In the genomic region with DNA sequence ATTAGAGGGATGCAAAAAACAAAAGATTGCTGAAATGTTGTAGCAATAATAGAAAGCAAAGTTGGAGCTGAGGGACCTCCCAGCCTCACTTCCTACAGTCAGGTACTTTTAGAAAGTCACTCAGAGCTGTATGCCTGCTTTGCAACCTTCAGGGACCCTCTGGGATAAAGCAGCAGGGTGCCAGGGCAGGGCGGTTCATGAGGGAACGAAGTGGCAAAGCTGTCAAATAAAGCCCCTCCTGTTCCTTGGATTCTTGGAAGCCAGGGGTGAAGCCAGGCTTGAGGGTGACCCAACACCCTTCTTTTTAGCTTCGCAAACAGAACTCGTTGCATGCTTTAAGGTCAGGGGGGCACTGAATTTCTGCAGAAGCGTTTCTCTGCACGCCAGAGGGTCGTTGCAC, we compare ENCODE assay signal across 19 cellular contexts. TPM values are rescaled to one million over a fixed set of nuclear protein-coding genes. Genes with fewer than 3 reads are reported as not detected.
DNase-seq lines count a peak whose midpoint lies in the region; ATAC-seq, FAIRE-seq and TF ChIP-seq lines count a peak whose summit lies in the region.
"Had no signal": no experiment of that assay in that cellular context is flagged by ENCODE, and none has a peak within 500 bp of the region (broad histone marks: within the 10 kb centered on the region; RNA-seq: fewer than 3 reads in every experiment).

No MANE protein-coding gene starts in this region.

- POLR2A ChIA-PET in H1 (lab: Charles Lee; ENCODE audit: partially characterized antibody) = interaction anchor here (0.9 to 1.9 kb wide), 7 partner anchors 9 to 252 kb away, joined by 3 to 17 read pairs (median 3); partner anchors contain the start of gene MBTPS1

- H3K79me2 ChIP-seq in H1 (ENCODE audit: control insufficient read depth in 1 of 2, insufficient read depth in 2 of 2, low read length in 2 of 2) (no peaks in the 10 kb centered on the region), trophoblast cell (ENCODE audit: control insufficient read depth, insufficient read depth, low read length, poor library complexity) (peaks cover 3% of the 10 kb centered on the region)

- H3K56ac ChIP-seq in H1 (replicated peaks; ENCODE audit: insufficient read length, low read depth, low read length) = no peak overlapping the region

- no peak overlapping the region for H3K9ac ChIP-seq in HUES6 (ENCODE audit: low read length)
- no peak overlapping the region for H3K9ac ChIP-seq in H1 (replicated peaks in 1 of 4; ENCODE audit: extremely low read depth in 1 of 4, low read depth in 3 of 4, low read length in 3 of 4)
- H3K9ac ChIP-seq in trophoblast cell (ENCODE audit: low read length) = no peak overlapping the region

- H2BK5ac ChIP-seq in H1 (ENCODE audit: low read depth, low read length) = no peak overlapping the region
- H2BK5ac ChIP-seq in trophoblast cell (ENCODE audit: low read depth, low read length, poor library complexity) = no peak overlapping the region

- H2BK20ac ChIP-seq in H1 (ENCODE audit: low read length) = no peak overlapping the region

- H3K4me3 Mint-ChIP-seq in mesothelial cell of epicardium = peak overlapping the region; percentile 79
- H3K4me3 Mint-ChIP-seq: central memory CD8-positive, alpha-beta T cell; effector memory CD8-positive, alpha-beta T cell; IgD-negative memory B cell had no signal

- peak overlapping the region; percentile 79 for H3K27ac Mint-ChIP-seq in mesothelial cell of epicardium
- H3K27ac Mint-ChIP-seq: activated T-helper 2 cell treated with anti-CD3 and anti-CD28 coated beads, Interferon-gamma antibody, Interleukin-2, Interleukin-4, amounts not matched to agents 10 μg/mL and 5 μg/mL and 100 μg/mL, durations not matched to agents 14 hours and 24 hours and 36 hours; effector memory CD8-positive, alpha-beta T cell; IgD-negative memory B cell had no signal

- H3K27ac ChIP-seq in HUES6 (ENCODE audit: low read depth, low read length) (no peak overlapping the region), H1 (ENCODE audit: low read depth, low read length) (no peak overlapping the region), suprapubic skin (no peak overlapping the region), trophoblast cell (ENCODE audit: low read depth, low read length) (no peak overlapping the region)
- H3K27ac ChIP-seq: right lobe of liver had no signal

- no peak overlapping the region for H3K23ac ChIP-seq in H1 (ENCODE audit: insufficient read length)
- H3K23ac ChIP-seq in trophoblast cell (ENCODE audit: low read length) = no peak overlapping the region

- no peaks in the 10 kb centered on the region for H3K9me3 Mint-ChIP-seq in mesothelial cell of epicardium
- H3K9me3 Mint-ChIP-seq: activated T-helper 2 cell treated with anti-CD3 and anti-CD28 coated beads, Interferon-gamma antibody, Interleukin-2, Interleukin-4, amounts not matched to agents 10 μg/mL and 5 μg/mL and 100 μg/mL, durations not matched to agents 14 hours and 24 hours and 36 hours; central memory CD8-positive, alpha-beta T cell; effector memory CD8-positive, alpha-beta T cell; IgD-negative memory B cell had no signal

- H3K4me2 ChIP-seq in H1 (ENCODE audit: insufficient read depth in 1 of 2, low read depth in 2 of 2, low read length in 2 of 2) (peak overlapping the region; percentile 77 to 95; a peak in 3 of 4 replicates), trophoblast cell (ENCODE audit: low read length) (no peak overlapping the region)

- peaks cover 50% of the 10 kb centered on the region for H3K27me3 Mint-ChIP-seq in mesothelial cell of epicardium (ENCODE audit: low read depth)

- no peaks in the 10 kb centered on the region for H3K36me3 Mint-ChIP-seq in mesothelial cell of epicardium

- peaks cover 11% of the 10 kb centered on the region; the same call in 1 of the 2 replicates for H3K23me2 ChIP-seq in H1 (ENCODE audit: low read depth, low read length)

- H4K5ac ChIP-seq in H1 (ENCODE audit: insufficient read length, low read depth, low read length) = no peak overlapping the region

- TF ChIP-seq POLR2A in H1 (IDR thresholded peaks at IDR 0.05; ENCODE audit: control extremely low read depth in 1 of 2, low read depth in 2 of 2, low read length in 2 of 2) = no peak
- no peak for TF ChIP-seq POLR2A in suprapubic skin (IDR thresholded peaks at IDR 0.05)

- FAIRE-seq in H1 (lab: Jason Lieb, UNC) = no peak

- no peak for TF ChIP-seq RAD21 in H1 (IDR thresholded peaks at IDR 0.05 in 1 of 2, conservative IDR thresholded peaks at IDR 0.05 in 1 of 2; ENCODE audit: low read depth in 2 of 2, low read length in 2 of 2)

- H3K4me1 ChIP-seq in HUES6 (ENCODE audit: control insufficient read depth, insufficient read depth, low read length) (peaks cover 20% of the 10 kb centered on the region), H1 (replicated peaks in 1 of 4; ENCODE audit: control insufficient read depth in 3 of 4, insufficient read depth in 4 of 4, low read length in 3 of 4) (peaks cover 0 to 18% (median 11%) of the 10 kb centered on the region in 4 experiments; a peak in 6 of 7 replicates), suprapubic skin (peaks cover 11% of the 10 kb centered on the region), trophoblast cell (ENCODE audit: control insufficient read depth in 1 of 2, insufficient read depth in 2 of 2, low read length in 2 of 2) (peaks cover 9 to 14% of the 10 kb centered on the region in 2 experiments)
- H3K4me1 ChIP-seq: right lobe of liver had no signal

- no peaks in the 10 kb centered on the region for H3K9me3 ChIP-seq in HUES6 (ENCODE audit: control insufficient read depth, insufficient read depth, low read depth, low read length)
- no peaks in the 10 kb centered on the region for H3K9me3 ChIP-seq in H1 (ENCODE audit: insufficient read depth in 2 of 2, low read depth in 1 of 2, low read length in 1 of 2)
- no peaks in the 10 kb centered on the region for H3K9me3 ChIP-seq in suprapubic skin
- no peaks in the 10 kb centered on the region for H3K9me3 ChIP-seq in trophoblast cell (ENCODE audit: insufficient read depth, low read depth, low read length)
- H3K9me3 ChIP-seq: right lobe of liver had no signal

- no peak overlapping the region for H2BK15ac ChIP-seq in H1 (ENCODE audit: low read length)

- no peak overlapping the region for H4K8ac ChIP-seq in H1 (ENCODE audit: extremely low read depth, insufficient read depth, low read length)
- H4K8ac ChIP-seq in trophoblast cell (ENCODE audit: low read depth, low read length) = no peak overlapping the region

- H2AFZ ChIP-seq in H1 (ENCODE audit: low read length) = no peak overlapping the region
- no peak overlapping the region for H2AFZ ChIP-seq in trophoblast cell (ENCODE audit: insufficient read depth, low read length, poor library complexity)

- no peak overlapping the region for H4K12ac ChIP-seq in trophoblast cell (ENCODE audit: low read depth, low read length)

- H3K79me1 ChIP-seq in H1 (ENCODE audit: low read depth, low read length) (no peaks in the 10 kb centered on the region), trophoblast cell (ENCODE audit: low read length) (peaks cover 3% of the 10 kb centered on the region)

- 0 out of 2 replicates have a peak overlapping the region, but pooled peaks have one; percentile 56 for H2BK12ac ChIP-seq in H1 (ENCODE audit: low read depth, low read length)
- H2BK12ac ChIP-seq in trophoblast cell (ENCODE audit: low read length) = no peak overlapping the region

- H3K4me1 Mint-ChIP-seq in mesothelial cell of epicardium = peaks cover 25% of the 10 kb centered on the region
- H3K4me1 Mint-ChIP-seq: central memory CD8-positive, alpha-beta T cell had no signal

- H3K4me3 ChIP-seq in HUES6 (ENCODE audit: low read depth, low read length) (peak overlapping the region; percentile 58), H1 (ENCODE audit: extremely low read depth in 1 of 4, insufficient read depth in 2 of 4, low read depth in 3 of 4, low read length in 4 of 4) (peak overlapping the region; percentile 70 to 83 (median 76); a peak in 7 of 8 replicates), suprapubic skin (peak overlapping the region; percentile 41), trophoblast cell (ENCODE audit: low read depth, low read length) (no peak overlapping the region)

- H3K4ac ChIP-seq in H1 (replicated peaks; ENCODE audit: insufficient read length, low read depth, low read length) (no peak overlapping the region), trophoblast cell (ENCODE audit: low read depth, low read length) (no peak overlapping the region)

- H2AK5ac ChIP-seq in H1 (ENCODE audit: low read depth, low read length) (no peak overlapping the region), trophoblast cell (ENCODE audit: low read length) (no peak overlapping the region)

- TF ChIP-seq EP300 in H1 (IDR thresholded peaks at IDR 0.05; ENCODE audit: borderline replicate concordance in 1 of 2, low read depth in 2 of 2, low read length in 2 of 2) (no peak), suprapubic skin (IDR thresholded peaks at IDR 0.05) (no peak)

- H3K18ac ChIP-seq in H1 (ENCODE audit: extremely low read depth, low read length) = no peak overlapping the region
- H3K18ac ChIP-seq in trophoblast cell (ENCODE audit: low read length) = no peak overlapping the region

- no peaks in the 10 kb centered on the region for H3K36me3 ChIP-seq in HUES6 (ENCODE audit: control insufficient read depth, insufficient read depth, low read length)
- no peaks in the 10 kb centered on the region for H3K36me3 ChIP-seq in H1 (ENCODE audit: control insufficient read depth in 2 of 4, insufficient read depth in 4 of 4, low read length in 3 of 4)
- H3K36me3 ChIP-seq in suprapubic skin = no peaks in the 10 kb centered on the region
- H3K36me3 ChIP-seq in trophoblast cell (ENCODE audit: control insufficient read depth in 1 of 2, insufficient read depth in 2 of 2, low read length in 2 of 2) = no peaks in the 10 kb centered on the region
- H3K36me3 ChIP-seq: right lobe of liver had no signal

- H2BK120ac ChIP-seq in H1 (replicated peaks; ENCODE audit: low read depth, low read length) (no peak overlapping the region), trophoblast cell (ENCODE audit: insufficient read depth, low read length, poor library complexity) (no peak overlapping the region)

- DNase-seq in H1 (ENCODE audit: low read depth in 1 of 2, low spot score in 2 of 2) = no peak
- DNase-seq in mesothelial cell of epicardium (ENCODE audit: low spot score in 2 of 2, unreplicated experiment in 2 of 2) = no peak
- DNase-seq in suprapubic skin (ENCODE audit: low spot score in 2 of 2) = no peak
- DNase-seq in epidermal melanocyte (ENCODE audit: insufficient read length, low spot score) = no peak
- no peak for DNase-seq in trophoblast cell
- DNase-seq: activated CD4-positive, CD25-positive, alpha-beta regulatory T cell treated with anti-CD3 and anti-CD28 coated beads, Interleukin-2, amount 50 U/mL, for 72 hours; COR-L47; effector memory CD8-positive, alpha-beta T cell; MV-4-11; OCI-M1; right lobe of liver; stimulated activated CD4-positive, alpha-beta T cell treated with anti-CD3 and anti-CD28 coated beads, Interleukin-1b, Interleukin-23, amount 100 ng/mL, for 48 hours had no signal

- TF ChIP-seq CTCF in H1 (IDR thresholded peaks at IDR 0.05; ENCODE audit: control extremely low read depth in 1 of 3, insufficient read depth in 1 of 3, low read depth in 1 of 3, low read length in 3 of 3) = no peak
- no peak for TF ChIP-seq CTCF in mesothelial cell of epicardium (IDR thresholded peaks at IDR 0.05; ENCODE audit: unreplicated experiment)
- no peak for TF ChIP-seq CTCF in suprapubic skin (IDR thresholded peaks at IDR 0.05)

- 47% methylated on average over 7 of the region's 7 CpGs; no CpG with 5 or more reads in 1 of the 2 experiments for WGBS in H1 (ENCODE audit: extremely low coverage in 1 of 2, insufficient coverage in 1 of 2, insufficient read length in 1 of 2, insufficient replicate concordance in 2 of 2, low coverage in 1 of 2, low lambda C conversion rate in 2 of 2, missing lambda C conversion rate in 1 of 2), 2 experiments
- WGBS in suprapubic skin = 54% methylated on average over 7 of the region's 7 CpGs
- WGBS in trophoblast cell (ENCODE audit: extremely low coverage, insufficient coverage, insufficient read length) = no CpG with 5 or more reads among the region's 7 CpGs

- H4K91ac ChIP-seq in H1 (replicated peaks; ENCODE audit: insufficient read length, low read length) (no peak overlapping the region), trophoblast cell (ENCODE audit: low read depth, low read length) (no peak overlapping the region)

- CTCF ChIA-PET in H1 (lab: Charles Lee; ENCODE audit: partially characterized antibody) = interaction anchor here (0.7 to 1.6 kb wide), 5 partner anchors 10 to 137 kb away, joined by 3 to 6 read pairs (median 5); no protein-coding TSS in a partner anchor

- ATAC-seq in GM19351 (IDR thresholded peaks at IDR 0.05; ENCODE audit: unreplicated experiment) = no peak
- ATAC-seq: effector memory CD8-positive, alpha-beta T cell had no signal

- no peak overlapping the region for H3K14ac ChIP-seq in H1 (ENCODE audit: insufficient read length)
- H3K14ac ChIP-seq in trophoblast cell (ENCODE audit: low read length) = no peak overlapping the region

- H4K20me1 ChIP-seq in H1 (replicated peaks in 1 of 2; ENCODE audit: control insufficient read depth in 1 of 2, insufficient read depth in 2 of 2, low read length in 2 of 2) = no peaks in the 10 kb centered on the region

- H3K27me3 ChIP-seq in HUES6 (ENCODE audit: control insufficient read depth, insufficient read depth, low read length) (peaks cover 50% of the 10 kb centered on the region), H1 (replicated peaks in 1 of 4; ENCODE audit: control insufficient read depth in 3 of 4, extremely low read depth in 1 of 4, insufficient read depth in 3 of 4, low read length in 3 of 4) (peaks cover 0 to 18% (median 15%) of the 10 kb centered on the region in 4 experiments; a peak in 6 of 7 replicates), suprapubic skin (peaks cover 56% of the 10 kb centered on the region), trophoblast cell (ENCODE audit: insufficient read depth, low read length) (no peaks in the 10 kb centered on the region)
- H3K27me3 ChIP-seq: right lobe of liver had no signal

RNA-seq across cellular contexts. Expression of gene ATP2C2, which starts 0.8 kb away (rescaled TPM):
- 2.8 and 3.6 TPM in 2 replicates for total RNA-seq in H1 (2021; fragmentation: NEBNext Ultra II Directional; extraction: Animal tissue kit (Norgen Biotek cat#: 25700))
- polyA plus RNA-seq in H1 (2011; rRNA removed) = 1.2 and 2.6 TPM in 2 replicates
- polyA plus RNA-seq in H1 (2011; cell fraction: cytosol; rRNA removed) = 2.7 TPM
- 12.0 TPM for polyA plus RNA-seq in H1 (2011; cell fraction: nucleus; rRNA removed)
- polyA plus RNA-seq in H1 (2012, experiment 1 of 2) = 2.1 to 2.4 TPM (median 2.3 TPM) in 4 replicates
- 0.88 TPM for polyA plus RNA-seq in H1 (2012, experiment 2 of 2)
- 2.2 TPM for polyA plus RNA-seq in H1 (2013, experiment 1 of 2)
- polyA plus RNA-seq in H1 (2013, experiment 2 of 2) = 2.4 TPM
- polyA minus RNA-seq in H1 (2011; rRNA and poly(A)+ RNA removed) = 1.7 and 4.0 TPM in 2 replicates
- 4.5 TPM for polyA minus RNA-seq in H1 (2011; cell fraction: cytosol; rRNA and poly(A)+ RNA removed)
- polyA minus RNA-seq in H1 (2011; cell fraction: nucleus; rRNA and poly(A)+ RNA removed) = 3.3 TPM
- total RNA-seq in mesothelial cell of epicardium = 43.5 to 52.5 TPM (median 47.7 TPM) in 3 replicates
- 10 to 100 TPM; 28.0 to 85.6 (median 40.3) TPM for total RNA-seq in suprapubic skin
- 10.4 and 10.8 TPM in 2 replicates for polyA plus RNA-seq in trophoblast cell (2013)
- total RNA-seq: activated T-helper 2 cell treated with anti-CD3 and anti-CD28 coated beads, Interferon-gamma antibody, Interleukin-2, Interleukin-4, amounts not matched to agents 10 μg/mL and 5 μg/mL and 100 μg/mL, durations not matched to agents 14 hours and 24 hours and 36 hours; fibroblast of villous mesenchyme had no signal
- polyA plus RNA-seq: IgD-negative memory B cell, neural cell had no signal
